In genomic region chr14:104094709-104095425, GRCh38 we compare ENCODE assay signal across 8 cellular contexts. TPM values are rescaled to one million over a fixed set of nuclear protein-coding genes. Genes with fewer than 3 reads are reported as not detected.
DNase-seq lines count a peak whose midpoint lies in the region; ATAC-seq and TF ChIP-seq lines count a peak whose summit lies in the region.

No MANE protein-coding gene starts in this region.

- 61 to 63% methylated on average over 24 to 35 of the region's 35 CpGs for WGBS in endodermal cell (ENCODE audit: insufficient coverage in 1 of 2, insufficient read length in 1 of 2), 2 experiments

- peak; percentile 62 for ATAC-seq in naive thymus-derived CD4-positive, alpha-beta T cell
- ATAC-seq in HG02840 (IDR thresholded peaks at IDR 0.05; ENCODE audit: low FRiP score, unreplicated experiment) = no peak

- no peak overlapping the region for H3K27ac ChIP-seq in endodermal cell (ENCODE audit: low read depth, low read length)
- no peak overlapping the region for H3K27ac ChIP-seq in naive thymus-derived CD4-positive, alpha-beta T cell (ENCODE audit: low read depth, low read length)

- no peak overlapping the region for H3K4me3 Mint-ChIP-seq in endodermal cell
- no peak overlapping the region for H3K4me3 Mint-ChIP-seq in naive thymus-derived CD4-positive, alpha-beta T cell

- H3K36me3 Mint-ChIP-seq in endodermal cell (ENCODE audit: low read depth) = no peaks in the 10 kb centered on the region
- H3K36me3 Mint-ChIP-seq in naive thymus-derived CD4-positive, alpha-beta T cell = no peaks in the 10 kb centered on the region

- H3K4me1 ChIP-seq in endodermal cell (ENCODE audit: control insufficient read depth, insufficient read depth, low read length) = no peaks in the 10 kb centered on the region
- H3K4me1 ChIP-seq in naive thymus-derived CD4-positive, alpha-beta T cell (ENCODE audit: control insufficient read depth in 2 of 2, insufficient read depth in 2 of 2, low read length in 2 of 2) = peaks cover 0 to 7% of the 10 kb centered on the region in 2 donors

- peak overlapping the region; percentile 55 for H3K27ac Mint-ChIP-seq in endodermal cell
- H3K27ac Mint-ChIP-seq in naive thymus-derived CD4-positive, alpha-beta T cell = no peak overlapping the region

- no peak overlapping the region for H3K9ac ChIP-seq in endodermal cell (ENCODE audit: extremely low read depth, low read length, poor library complexity, severe bottlenecking)

- TF ChIP-seq CTCF in endodermal cell (conservative IDR thresholded peaks at IDR 0.05) = peak; percentile 98

- no peak overlapping the region for H3K4me3 ChIP-seq in endodermal cell (ENCODE audit: low read length)
- H3K4me3 ChIP-seq in naive thymus-derived CD4-positive, alpha-beta T cell (ENCODE audit: low read length) = no peak overlapping the region

- intact Hi-C loops in naive thymus-derived CD4-positive, alpha-beta T cell (cut with micrococcal nuclease) = loop anchor here in 1 of 2 donors (1.0 to 5.0 kb wide), 3 partner anchors 16 to 545 kb away; no protein-coding TSS in a partner anchor

- H3K9me3 ChIP-seq in endodermal cell (ENCODE audit: control insufficient read depth, low read length) = no peaks in the 10 kb centered on the region
- no peaks in the 10 kb centered on the region for H3K9me3 ChIP-seq in naive thymus-derived CD4-positive, alpha-beta T cell (ENCODE audit: control insufficient read depth in 2 of 3, low read length in 3 of 3)

- no peaks in the 10 kb centered on the region for H3K27me3 ChIP-seq in endodermal cell (ENCODE audit: control insufficient read depth, insufficient read depth, low read length, poor library complexity, severe bottlenecking)
- no peaks in the 10 kb centered on the region for H3K27me3 ChIP-seq in naive thymus-derived CD4-positive, alpha-beta T cell (ENCODE audit: control insufficient read depth in 2 of 2, insufficient read depth in 2 of 2, low read length in 2 of 2)

- H3K9me3 Mint-ChIP-seq in endodermal cell = no peaks in the 10 kb centered on the region
- no peaks in the 10 kb centered on the region for H3K9me3 Mint-ChIP-seq in naive thymus-derived CD4-positive, alpha-beta T cell

- no peaks in the 10 kb centered on the region for H3K36me3 ChIP-seq in endodermal cell (ENCODE audit: control insufficient read depth, insufficient read depth, low read length)
- no peaks in the 10 kb centered on the region for H3K36me3 ChIP-seq in naive thymus-derived CD4-positive, alpha-beta T cell (ENCODE audit: control insufficient read depth in 2 of 3, insufficient read depth in 3 of 3, low read length in 3 of 3)

- peaks cover 3% of the 10 kb centered on the region for H3K27me3 Mint-ChIP-seq in endodermal cell (ENCODE audit: insufficient read depth)
- H3K27me3 Mint-ChIP-seq in naive thymus-derived CD4-positive, alpha-beta T cell = no peaks in the 10 kb centered on the region

- CTCF ChIA-PET in naive thymus-derived CD4-positive, alpha-beta T cell (lab: Charles Lee) = no interaction called here

- peaks cover 5% of the 10 kb centered on the region for H3K4me1 Mint-ChIP-seq in endodermal cell
- peaks cover 0 to 6% (median 3%) of the 10 kb centered on the region in 7 donors for H3K4me1 Mint-ChIP-seq in naive thymus-derived CD4-positive, alpha-beta T cell

- DNase-seq in NCI-H524 (lab: John Stamatoyannopoulos, UW) (peak; percentile 39 to 72), NCI-H524 treated with DMSO at 0.1 percent for 48 hours (lab: John Stamatoyannopoulos, UW) (no peak), NCI-H748 treated with DMSO at 0.1 percent for 48 hours (lab: John Stamatoyannopoulos, UW) (peak; percentile 27), endodermal cell (peak; percentile 97)
- DNase-seq in activated CD8-positive, alpha-beta memory T cell treated with anti-CD3 and anti-CD28 coated beads for 48 hours (ENCODE audit: low read depth in 2 of 3, low spot score in 2 of 3) = peak; percentile 53 to 86 (median 81)
- peak; percentile 48 to 82 (median 67) for DNase-seq in naive thymus-derived CD4-positive, alpha-beta T cell
- DNase-seq in stimulated activated naive CD4-positive, alpha-beta T cell treated with Interleukin-2 at 50 U/mL for 16 hours (lab: John Stamatoyannopoulos, UW) = peak; percentile 51

- POLR2A ChIA-PET in naive thymus-derived CD4-positive, alpha-beta T cell (lab: Charles Lee) = no interaction called here

RNA-seq across cellular contexts. Expression of gene ASPG, which starts 9.4 kb away (rescaled TPM):
- total RNA-seq in endodermal cell = 1 to 10 TPM in 1 of 2 donors, under 1 TPM in 1; 0.71 to 1.4 TPM
- polyA plus RNA-seq in endodermal cell (2013, experiment 1 of 2) = 0.32 TPM
- 0.33 TPM for polyA plus RNA-seq in endodermal cell (2013, experiment 2 of 2)
- under 1 TPM in 2 of 5 experiments, not detected in 3; 0.11 to 0.38 TPM for total RNA-seq in naive thymus-derived CD4-positive, alpha-beta T cell
- polyA plus RNA-seq in naive thymus-derived CD4-positive, alpha-beta T cell = not detected

RNA-seq across cellular contexts. Expression of gene KIF26A, which starts 43.5 kb away (rescaled TPM):
- 10 to 100 TPM; 36.7 to 54.8 TPM for total RNA-seq in endodermal cell
- polyA plus RNA-seq in endodermal cell (2013, experiment 1 of 2) = 9.9 TPM
- 8.4 TPM for polyA plus RNA-seq in endodermal cell (2013, experiment 2 of 2)
- under 1 TPM in 3 of 5 experiments, not detected in 2; 0.13 to 0.53 (median 0.17) TPM for total RNA-seq in naive thymus-derived CD4-positive, alpha-beta T cell
- polyA plus RNA-seq in naive thymus-derived CD4-positive, alpha-beta T cell = not detected

Comparison
In these comparisons a context has a peak if more than half of its experiments do, and no peak if none do; other contexts are left out.
1. RNA of gene KIF26A, which starts 43.5 kb away (total RNA-seq): 36.7 to 54.8 TPM in endodermal cell; 0.13 to 0.53 TPM in naive thymus-derived CD4-positive, alpha-beta T cell; every median in the first group is over 10 times any median in the second.